36 cellular contexts compared by ENCODE assay signal in the genomic region with DNA sequence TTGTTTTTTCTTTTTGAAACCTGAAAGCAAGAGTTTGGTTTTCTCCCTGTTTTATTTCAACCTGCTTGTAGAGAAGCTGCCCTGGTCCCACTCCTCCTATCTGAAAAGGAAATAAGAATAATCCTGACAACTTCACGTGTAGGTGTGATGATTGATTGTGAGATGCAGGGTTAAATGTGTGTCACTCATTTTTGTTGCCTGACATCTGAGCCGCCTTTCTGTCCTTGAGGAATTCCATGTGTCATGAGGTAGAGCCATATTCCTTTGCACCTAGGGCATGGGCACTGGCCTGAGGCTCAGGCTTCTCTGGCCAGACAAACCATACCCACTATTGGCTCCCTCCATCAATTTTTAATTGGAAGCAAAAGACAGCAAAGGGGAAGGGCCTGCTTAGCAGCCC. TPM values are rescaled to one million over a fixed set of nuclear protein-coding genes. Genes with fewer than 3 reads are reported as not detected.
DNase-seq lines count a peak whose midpoint lies in the region; ATAC-seq and TF ChIP-seq lines count a peak whose summit lies in the region.
"Had no signal": no experiment of that assay in that cellular context is flagged by ENCODE, and none has a peak within 500 bp of the region (broad histone marks: within the 10 kb centered on the region; RNA-seq: fewer than 3 reads in every experiment).

No MANE protein-coding gene starts in this region.

- no peak overlapping the region for H3K14ac ChIP-seq in IMR-90 (replicated peaks; ENCODE audit: low read depth, low read length)

- no peaks in the 10 kb centered on the region for H4K20me1 ChIP-seq in IMR-90 (ENCODE audit: insufficient read depth, low read length)
- H4K20me1 ChIP-seq in neural cell (ENCODE audit: insufficient read depth), result no peaks in the 10 kb centered on the region
- H4K20me1 ChIP-seq: BLaER1; BLaER1 treated with 17β-estradiol and CSF1 and Interleukin-3, amounts not matched to agents 10 nM and 100 nM had no signal

- TF ChIP-seq POLR2A in IMR-90 (IDR thresholded peaks at IDR 0.05; ENCODE audit: low read depth, low read length), result no peak

- H3K23ac ChIP-seq in IMR-90 (ENCODE audit: low read depth, low read length), result no peak overlapping the region

- H4K91ac ChIP-seq in IMR-90 (ENCODE audit: insufficient read depth, low read depth, low read length), result no peak overlapping the region

- no peak overlapping the region for H3K27ac ChIP-seq in IMR-90 (ENCODE audit: insufficient read depth, low read length)
- no peak overlapping the region for H3K27ac ChIP-seq in neural cell (ENCODE audit: low read length)
- H3K27ac ChIP-seq: 22Rv1; A549; BLaER1; BLaER1 treated with 17β-estradiol and CSF1 and Interleukin-3, amounts not matched to agents 10 nM and 100 nM; C4-2B had no signal

- no peak overlapping the region for H2BK5ac ChIP-seq in IMR-90 (ENCODE audit: low read depth, low read length, poor library complexity, severe bottlenecking)

- no peak overlapping the region for H3K56ac ChIP-seq in IMR-90 (ENCODE audit: extremely low read depth, insufficient read depth, low read length)

- H3K27me3 Mint-ChIP-seq in type B pancreatic cell (no peaks in the 10 kb centered on the region), immature natural killer cell (ENCODE audit: low read depth in 3 of 3) (peaks cover 2 to 6% (median 4%) of the 10 kb centered on the region in 3 donors)
- H3K27me3 Mint-ChIP-seq: CD4-positive, alpha-beta T cell had no signal

- H2BK15ac ChIP-seq in IMR-90 (ENCODE audit: low read depth, low read length), result no peak overlapping the region

- H3K4me2 ChIP-seq in IMR-90 (ENCODE audit: low read depth, low read length), result no peak overlapping the region
- H3K4me2 ChIP-seq in neural cell (ENCODE audit: low read length), result no peak overlapping the region
- H3K4me2 ChIP-seq: A549; BLaER1; BLaER1 treated with 17β-estradiol and CSF1 and Interleukin-3, amounts not matched to agents 10 nM and 100 nM had no signal

- H2AK9ac ChIP-seq in IMR-90 (replicated peaks; ENCODE audit: low read depth, low read length, poor library complexity), result no peak overlapping the region

- no peak overlapping the region for H4K8ac ChIP-seq in IMR-90 (ENCODE audit: low read depth in 2 of 2, low read length in 2 of 2)

- H3K4me1 Mint-ChIP-seq in type B pancreatic cell (ENCODE audit: unreplicated experiment), result no peaks in the 10 kb centered on the region
- H3K4me1 Mint-ChIP-seq in immature natural killer cell, result no peaks in the 10 kb centered on the region
- H3K4me1 Mint-ChIP-seq: B cell; CD8-positive, alpha-beta memory T cell had no signal

- no peak overlapping the region for H2AK5ac ChIP-seq in IMR-90 (ENCODE audit: low read depth, low read length)

- H3K9me2 ChIP-seq in neural cell (ENCODE audit: insufficient read depth, low read length), result no peaks in the 10 kb centered on the region

- no peak overlapping the region for H2BK120ac ChIP-seq in IMR-90 (ENCODE audit: low read depth, low read length)

- no peaks in the 10 kb centered on the region for H3F3A ChIP-seq in neural cell (ENCODE audit: insufficient read depth, low read length, poor library complexity, severe bottlenecking)

- peak; percentile 63 for TF ChIP-seq EP300 in neural cell (conservative IDR thresholded peaks at IDR 0.05; ENCODE audit: poor library complexity, severe bottlenecking)

- H2BK20ac ChIP-seq in IMR-90 (ENCODE audit: low read depth, low read length), result no peak overlapping the region

- no peaks in the 10 kb centered on the region for H3K4me1 ChIP-seq in IMR-90 (ENCODE audit: control insufficient read depth, insufficient read depth, low read length)
- H3K4me1 ChIP-seq: A549, BE2C, BLaER1 had no signal

- TF ChIP-seq CTCF in IMR-90 (conservative IDR thresholded peaks at IDR 0.05; ENCODE audit: low read depth, low read length) (no peak), neural cell (IDR thresholded peaks at IDR 0.05; ENCODE audit: poor library complexity, severe bottlenecking) (no peak), type B pancreatic cell (conservative IDR thresholded peaks at IDR 0.05) (no peak)

- no peaks in the 10 kb centered on the region for H3K36me3 ChIP-seq in IMR-90 (ENCODE audit: control insufficient read depth, insufficient read depth, low read length)
- H3K36me3 ChIP-seq in neural cell (ENCODE audit: insufficient read depth, low read length), result no peaks in the 10 kb centered on the region
- H3K36me3 ChIP-seq: BE2C; BLaER1; BLaER1 treated with 17β-estradiol and CSF1 and Interleukin-3, amounts not matched to agents 10 nM and 100 nM had no signal

- H3K4ac ChIP-seq in IMR-90 (ENCODE audit: low read depth, low read length), result no peak overlapping the region

- H3K27ac Mint-ChIP-seq in type B pancreatic cell (peak overlapping the region; percentile 38), immature natural killer cell (no peak overlapping the region)
- H3K27ac Mint-ChIP-seq: B cell; CD14-positive monocyte; CD4-positive, alpha-beta memory T cell; CD4-positive, alpha-beta T cell; CD4-positive, CD25-positive, alpha-beta regulatory T cell; CD8-positive, alpha-beta T cell had no signal

- WGBS in IMR-90 (ENCODE audit: extremely low coverage in 2 of 2, insufficient read length in 1 of 2), 2 experiments, result no CpG with 5 or more reads among the region's 2 CpGs

- intact Hi-C loops in IMR-90 (cut with micrococcal nuclease), result no loop called here

- H3K4me3 Mint-ChIP-seq in type B pancreatic cell, result no peak overlapping the region
- H3K4me3 Mint-ChIP-seq in immature natural killer cell, result no peak overlapping the region
- H3K4me3 Mint-ChIP-seq: B cell; CD14-positive monocyte; CD4-positive, alpha-beta memory T cell; CD4-positive, alpha-beta T cell; CD4-positive, CD25-positive, alpha-beta regulatory T cell; CD8-positive, alpha-beta memory T cell; CD8-positive, alpha-beta T cell had no signal

- BruUV-seq in IMR-90 (replicated peaks; lab: Mats Ljungman, UMichigan), result no TSS peak

- H3K9me3 ChIP-seq in IMR-90 (ENCODE audit: control insufficient read depth, insufficient read depth, low read length) (no peaks in the 10 kb centered on the region; the same call in 1 of the 2 replicates), neural cell (ENCODE audit: low read length) (no peaks in the 10 kb centered on the region)
- H3K9me3 ChIP-seq: A549, BE2C, BLaER1, Caco-2 had no signal

- H3K36me3 Mint-ChIP-seq in type B pancreatic cell (no peaks in the 10 kb centered on the region), immature natural killer cell (peaks cover 0 to 2% (median 0%) of the 10 kb centered on the region in 3 donors)
- H3K36me3 Mint-ChIP-seq: CD14-positive monocyte; CD4-positive, CD25-positive, alpha-beta regulatory T cell; CD8-positive, alpha-beta T cell had no signal

- no peak overlapping the region for H4K5ac ChIP-seq in IMR-90 (ENCODE audit: low read depth, low read length)

- in situ Hi-C loops in IMR-90 (cut with MboI; ENCODE audit: low sequenced_read_pairs), result no loop called here

- H3K9ac ChIP-seq in IMR-90 (ENCODE audit: low read depth, low read length) (no peak overlapping the region), neural cell (ENCODE audit: low read length) (no peak overlapping the region)
- H3K9ac ChIP-seq: BLaER1; BLaER1 treated with 17β-estradiol and CSF1 and Interleukin-3, amounts not matched to agents 10 nM and 100 nM had no signal

- CTCF ChIA-PET in HEK293T (lab: Yijun Ruan, JAX) (no interaction called here), IMR-90 (lab: Yijun Ruan, JAX) (no interaction called here)

- H2AFZ ChIP-seq in IMR-90 (replicated peaks; ENCODE audit: low read length, poor library complexity) (peak overlapping the region; percentile 33), neural cell (ENCODE audit: low read depth, low read length) (no peak overlapping the region)

- no peak for ATAC-seq in IMR-90 (ENCODE audit: low read depth)
- ATAC-seq in GM18519 (IDR thresholded peaks at IDR 0.05; ENCODE audit: low FRiP score, unreplicated experiment), result no peak
- ATAC-seq: A549; CD8-positive, alpha-beta T cell had no signal

- H3K27me3 ChIP-seq in IMR-90 (ENCODE audit: control insufficient read depth, insufficient read depth, low read length) (peaks cover 20% of the 10 kb centered on the region), neural cell (ENCODE audit: insufficient read depth, low read depth, low read length) (no peaks in the 10 kb centered on the region)
- H3K27me3 ChIP-seq: BE2C; BLaER1; BLaER1 treated with 17β-estradiol and CSF1 and Interleukin-3, amounts not matched to agents 10 nM and 100 nM had no signal

- POLR2A ChIA-PET in HEK293T (lab: Yijun Ruan, JAX) (no interaction called here), IMR-90 (lab: Charles Lee; ENCODE audit: unreplicated experiment) (no interaction called here)

- no peak overlapping the region for H3K4me3 ChIP-seq in IMR-90 (ENCODE audit: insufficient read depth, low read depth, low read length)
- no peak overlapping the region for H3K4me3 ChIP-seq in neural cell (ENCODE audit: low read length)
- H3K4me3 ChIP-seq: A549; BLaER1; BLaER1 treated with 17β-estradiol and CSF1 and Interleukin-3, amounts not matched to agents 10 nM and 100 nM had no signal

- H3K18ac ChIP-seq in IMR-90 (ENCODE audit: low read depth, low read length), result no peak overlapping the region

- H3K9me3 Mint-ChIP-seq in type B pancreatic cell (peaks cover under 1% of the 10 kb centered on the region), immature natural killer cell (peaks cover 0 to under 1% (median 0%) of the 10 kb centered on the region in 6 donors)

- DNase-seq in HEK293T (ENCODE audit: extremely low spot score) (no peak), IMR-90 (no peak), type B pancreatic cell (ENCODE audit: extremely low spot score, unreplicated experiment) (no peak), T-helper 1 cell (no peak), islet precursor cell (no peak), immature natural killer cell (no peak)
- DNase-seq: 8988T; ACHN; AML-193; BE2C; C1 segment of cervical spinal cord; Caco-2; Calu3; CD4-positive, alpha-beta memory T cell; CD4-positive, alpha-beta T cell; CD4-positive, CD25-positive, alpha-beta regulatory T cell; CD8-positive, alpha-beta memory T cell; CD8-positive, alpha-beta T cell; COR-L47; DMS 273 treated with DMSO at 0.1 percent for 48 hours; DMS153; DMS53; DMS79; DMS79 treated with DMSO at 0.1 percent for 48 hours; DND-41; EL had no signal

- H3K9me1 ChIP-seq in IMR-90 (ENCODE audit: insufficient read depth, low read length), result no peaks in the 10 kb centered on the region

- dilution Hi-C loops in IMR-90 (cut with HindIII; ENCODE audit: low sequenced_read_pairs, unreplicated experiment), result no loop called here

- no peaks in the 10 kb centered on the region for H3K79me2 ChIP-seq in neural cell (replicated peaks; ENCODE audit: insufficient read depth, low read length)

- no peaks in the 10 kb centered on the region for H3K79me1 ChIP-seq in IMR-90 (ENCODE audit: low read depth in 1 of 2, low read length in 2 of 2)

- TF ChIP-seq RAD21 in IMR-90 (IDR thresholded peaks at IDR 0.05; ENCODE audit: low read length) (no peak), neural cell (conservative IDR thresholded peaks at IDR 0.05) (no peak)

RNA-seq across cellular contexts. Expression of a gene that starts 10.2 kb away (rescaled TPM):
- total RNA-seq in IMR-90 (2012; rRNA removed) (not detected in 2 replicates), type B pancreatic cell (ENCODE audit: low replicate concordance) (4.5 and 9.8 TPM in 2 replicates)
- polyA plus RNA-seq in IMR-90 (2012; rRNA removed) (0.01 TPM in 1 of 2 replicates, not detected in the other), neural cell (38.2 and 42.7 TPM in 2 replicates), immature natural killer cell (1 to 10 TPM; 4.2 to 9.8 (median 7.5) TPM)
- 0.02 TPM in 1 of 2 replicates, not detected in the other for polyA plus RNA-seq in IMR-90 (2012; cell fraction: cytosol; rRNA removed)
- polyA plus RNA-seq in IMR-90 (2012; cell fraction: nucleus; rRNA removed; ENCODE audit: low replicate concordance), result 0.02 and 0.14 TPM in 2 replicates
- 91.0 and 97.9 TPM in 2 replicates for polyA minus RNA-seq in neural cell
- polyA plus RNA-seq: AG04450 had no signal
